Comparison of ENCODE assay signal across 8 cellular contexts in the genomic region with DNA sequence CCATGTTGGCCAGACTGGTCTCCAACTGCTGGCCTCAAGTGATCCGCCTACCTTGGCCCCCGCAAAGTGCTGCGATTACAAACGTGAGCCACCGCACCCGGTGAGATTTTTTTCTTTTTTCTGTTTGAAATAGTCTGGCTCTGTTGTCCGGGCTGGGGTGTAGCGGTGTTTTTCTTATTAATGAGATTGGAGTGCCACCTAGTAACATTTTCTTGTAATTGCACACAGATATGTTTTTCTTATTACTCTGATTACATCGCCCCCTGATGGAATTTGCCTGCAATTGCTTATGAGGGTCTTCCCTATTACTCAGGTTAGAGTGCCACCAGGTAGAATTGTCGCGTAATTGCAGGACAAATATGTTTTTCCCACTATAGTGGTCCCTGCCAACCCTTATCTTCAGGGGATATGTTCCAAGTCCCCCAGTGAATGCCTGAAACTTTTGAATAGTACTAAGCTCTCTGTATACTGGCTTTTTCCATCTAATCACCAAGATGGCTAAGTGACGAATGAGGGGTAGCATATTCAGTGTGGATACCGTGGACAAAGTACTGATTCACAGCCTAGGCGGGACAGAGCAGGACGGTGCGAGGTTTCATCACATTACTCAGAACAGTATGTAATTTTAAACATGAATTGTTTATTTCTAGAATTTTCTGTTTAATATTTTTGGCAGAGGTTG. TPM values are rescaled to one million over a fixed set of nuclear protein-coding genes. Genes with fewer than 3 reads are reported as not detected.
DNase-seq lines count a peak whose midpoint lies in the region; ATAC-seq and TF ChIP-seq lines count a peak whose summit lies in the region.

No MANE protein-coding gene starts in this region.

- peaks cover 16% of the 10 kb centered on the region for H3K9me3 Mint-ChIP-seq in osteocyte (ENCODE audit: unreplicated experiment)

- ATAC-seq in DND-41 (ENCODE audit: insufficient read depth, low read depth) (peak; percentile 48; the same call in 2 of the 3 replicates), HG02798 (IDR thresholded peaks at IDR 0.05; ENCODE audit: poor library complexity, unreplicated experiment) (peak; percentile 38), heart right ventricle (no peak), HG02885 (IDR thresholded peaks at IDR 0.05; ENCODE audit: poor library complexity, unreplicated experiment) (no peak)

- DNase-seq in DND-41: peak; percentile 24
- peak; percentile 61 for DNase-seq in SKM-1 treated with dmso at 0.1 percent for 144 hours (lab: John Stamatoyannopoulos, UW; ENCODE audit: unreplicated experiment)
- peak; percentile 53 for DNase-seq in iris pigment epithelial cell (ENCODE audit: low read depth)
- DNase-seq in activated gamma-delta T cell (lab: John Stamatoyannopoulos, UW): no peak
- DNase-seq in heart right ventricle: no peak
- no peak for DNase-seq in osteocyte (ENCODE audit: extremely low spot score, unreplicated experiment)

- TF ChIP-seq CTCF in DND-41 (IDR thresholded peaks at IDR 0.05; ENCODE audit: borderline replicate concordance, extremely low read depth, low read length, poor library complexity, severe bottlenecking) (peak; percentile 67), heart right ventricle (IDR thresholded peaks at IDR 0.05) (peak in 1 of 9 donors; percentile 29), osteocyte (IDR thresholded peaks at IDR 0.05) (no peak)

- no peaks in the 10 kb centered on the region for H3K27me3 Mint-ChIP-seq in osteocyte (ENCODE audit: unreplicated experiment)

- no peak overlapping the region for H3K27ac Mint-ChIP-seq in osteocyte (ENCODE audit: unreplicated experiment)

- 60 to 70% methylated on average over 16 of the region's 16 CpGs for WGBS in heart right ventricle, 2 donors

- H4K20me1 ChIP-seq in DND-41 (ENCODE audit: insufficient read depth, low read length): no peaks in the 10 kb centered on the region

- H3K4me3 ChIP-seq in DND-41 (ENCODE audit: low read depth in 1 of 2, low read length in 2 of 2) (no peak overlapping the region), heart right ventricle (no peak overlapping the region)

- H3K27ac ChIP-seq in DND-41 (ENCODE audit: low read length) (no peak overlapping the region), heart right ventricle (no peak overlapping the region)

- no peaks in the 10 kb centered on the region for H3K9me3 ChIP-seq in DND-41 (ENCODE audit: insufficient read depth, low read length, severe bottlenecking)
- peaks cover 0 to 22% (median 8%) of the 10 kb centered on the region in 11 donors for H3K9me3 ChIP-seq in heart right ventricle

- H3K27me3 ChIP-seq in DND-41 (ENCODE audit: insufficient read depth, low read length, poor library complexity) (no peaks in the 10 kb centered on the region), heart right ventricle (no peaks in the 10 kb centered on the region)

- intact Hi-C loops in heart right ventricle (cut with DNase I): loop anchor here in 8 of 10 donors (2.0 to 10.0 kb wide), 8 partner anchors 318 to 950 kb away; no protein-coding TSS in a partner anchor

- H3K36me3 ChIP-seq in DND-41 (ENCODE audit: insufficient read depth, low read length): no peaks in the 10 kb centered on the region
- H3K36me3 ChIP-seq in heart right ventricle: no peaks in the 10 kb centered on the region

- H3K4me3 Mint-ChIP-seq in osteocyte (ENCODE audit: unreplicated experiment): no peak overlapping the region

- no peak overlapping the region for H3K4me2 ChIP-seq in DND-41 (ENCODE audit: insufficient read depth, low read length)

- no peak overlapping the region for H3K9ac ChIP-seq in DND-41 (ENCODE audit: low read depth, low read length)

- H2AFZ ChIP-seq in DND-41 (ENCODE audit: low read depth, low read length): no peak overlapping the region

- no peaks in the 10 kb centered on the region for H3K79me2 ChIP-seq in DND-41 (ENCODE audit: insufficient read depth, low read length)

- H3K4me1 ChIP-seq in DND-41 (ENCODE audit: insufficient read depth, low read length) (no peaks in the 10 kb centered on the region), heart right ventricle (peaks cover 0 to 9% (median 0%) of the 10 kb centered on the region in 9 donors)

- H3K36me3 Mint-ChIP-seq in osteocyte (ENCODE audit: unreplicated experiment): peaks cover 1% of the 10 kb centered on the region

- peaks cover 4% of the 10 kb centered on the region for H3K4me1 Mint-ChIP-seq in osteocyte (ENCODE audit: unreplicated experiment)

RNA-seq across cellular contexts. Expression of gene PDHA1, which starts 8.6 kb away (rescaled TPM):
- total RNA-seq in heart right ventricle: 1,000 to 10,000 TPM in 8 of 10 donors, 100 to 1,000 TPM in 2; 884 to 1,411 (median 1,066) TPM
- polyA plus RNA-seq in heart right ventricle: 1,000 to 10,000 TPM in 1 of 2 donors, 100 to 1,000 TPM in 1; 867 to 1,017 TPM
- total RNA-seq in osteocyte: 133 and 141 TPM in 2 replicates

Comparison
In these comparisons a context has a peak if more than half of its experiments do, and no peak if none do; other contexts are left out.
1. ATAC-seq: peak in DND-41 (single experiment) and HG02798 (single experiment); none in heart right ventricle (0 of 8) and HG02885 (single experiment).
2. DNase-seq: peak in DND-41 (single experiment), SKM-1 treated with dmso at 0.1 percent for 144 hours (single experiment) and iris pigment epithelial cell (single experiment); none in activated gamma-delta T cell (single experiment), heart right ventricle (0 of 2) and osteocyte (single experiment).